In the genomic region with DNA sequence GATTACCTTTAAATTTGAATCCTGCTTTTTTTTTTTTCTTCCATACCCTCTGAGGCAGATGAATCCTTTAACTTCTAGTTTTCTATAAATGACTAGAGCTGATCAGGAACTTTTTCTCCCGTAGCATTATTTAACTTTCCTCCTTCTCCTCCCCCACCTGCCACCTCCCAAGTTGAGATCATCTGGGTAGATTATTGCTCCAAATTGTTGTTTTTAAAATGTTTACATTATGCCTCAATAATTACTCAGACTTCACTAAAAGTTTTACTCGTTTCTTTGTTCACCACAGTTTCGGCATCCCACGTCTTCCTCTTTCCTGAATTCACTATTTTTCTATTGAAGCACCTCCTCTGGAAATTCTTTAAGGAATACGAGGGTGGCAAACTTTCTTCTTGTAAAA, we compare ENCODE assay signal across 29 cellular contexts. TPM values are rescaled to one million over a fixed set of nuclear protein-coding genes. Genes with fewer than 3 reads are reported as not detected.
"Had no signal": no experiment of that assay in that cellular context is flagged by ENCODE, and none has a peak within 500 bp of the region (broad histone marks: within the 10 kb centered on the region; RNA-seq: fewer than 3 reads in every experiment).

No MANE protein-coding gene starts in this region.

- H3K4me2 ChIP-seq: neural progenitor cell had no signal

- H3K9me3 Mint-ChIP-seq: activated naive CD4-positive, alpha-beta T cell treated with anti-CD3 and anti-CD28 coated beads, Interleukin-2, amount 50 U/mL, for 72 hours; natural killer cell; neural progenitor cell had no signal

- H3K27ac ChIP-seq: body of pancreas, gastrocnemius medialis, left lung, lower lobe of right lung, neural progenitor cell, right atrium auricular region, spleen, testis, transverse colon, VCaP had no signal

- H3K4me3 ChIP-seq: body of pancreas, gastrocnemius medialis, left lung, lower lobe of right lung, neural progenitor cell, right atrium auricular region, spleen, testis, transverse colon had no signal

- H3K4me3 Mint-ChIP-seq: natural killer cell, neural progenitor cell had no signal

- H2AFZ ChIP-seq: neural progenitor cell had no signal

- H3K27ac Mint-ChIP-seq: activated naive CD4-positive, alpha-beta T cell treated with anti-CD3 and anti-CD28 coated beads, Interleukin-2, amount 50 U/mL, for 72 hours; natural killer cell; neural progenitor cell had no signal

- H3K9me3 ChIP-seq: body of pancreas, gastrocnemius medialis, left lung, lower lobe of right lung, right atrium auricular region, spleen, testis had no signal

- H3K4me1 ChIP-seq: body of pancreas, gastrocnemius medialis, left lung, lower lobe of right lung, right atrium auricular region, spleen had no signal

- H3K36me3 ChIP-seq: gastrocnemius medialis, left lung, lower lobe of right lung, neural progenitor cell, right atrium auricular region, spleen, transverse colon had no signal

- DNase-seq: activated CD4-positive, alpha-beta T cell treated with anti-CD3 and anti-CD28 coated beads for 4 hours; activated CD4-positive, alpha-beta T cell treated with anti-CD3 and anti-CD28 coated beads, Interleukin-2, amount 50 U/mL, for 48 hours; activated CD8-positive, alpha-beta memory T cell treated with anti-CD3 and anti-CD28 coated beads for 24 hours; activated naive CD4-positive, alpha-beta T cell; anterior cingulate cortex; body of pancreas; cortex of kidney; gastrocnemius medialis; glutamatergic neuron; left lung; lower lobe of right lung; mesendoderm; natural killer cell; occipital lobe; spleen; stimulated activated naive CD8-positive, alpha-beta T cell treated with anti-CD3 and anti-CD28 coated beads, Interleukin-15, Interleukin-2, amounts not matched to agents 100 U/mL and 50 U/mL, for 24 hours; testis; transverse colon had no signal

- H3K36me3 Mint-ChIP-seq: activated naive CD4-positive, alpha-beta T cell treated with anti-CD3 and anti-CD28 coated beads, Interleukin-2, amount 50 U/mL, for 72 hours; natural killer cell; neural progenitor cell had no signal

- H3K9ac ChIP-seq: neural progenitor cell had no signal

- H3K27me3 ChIP-seq: body of pancreas, gastrocnemius medialis, left lung, neural progenitor cell, right atrium auricular region, testis had no signal

- FAIRE-seq: islet of Langerhans, urothelium cell line had no signal

RNA-seq across cellular contexts. Expression of gene SCUBE3, which starts 16.6 kb away (rescaled TPM):
- total RNA-seq: mononuclear cell; T-helper 1 cell treated with Interleukin-12 subunit alpha and Interleukin-12 subunit beta and Interleukin-4 antibody, amounts not matched to agents 30 ng/mL and 1 ng/mL, for 36 hours had no signal

RNA-seq across cellular contexts. Expression of gene TCP11, which starts 56.1 kb away (rescaled TPM):
- total RNA-seq: activated naive CD4-positive, alpha-beta T cell treated with anti-CD3 and anti-CD28 coated beads, Interleukin-2, amount 50 U/mL, for 72 hours; body of pancreas; cardiac septum; chondrocyte; epithelial cell of proximal tubule; lower lobe of right lung; mononuclear cell; natural killer cell; right atrium auricular region; spleen; T-helper 1 cell treated with Interleukin-12 subunit alpha and Interleukin-12 subunit beta and Interleukin-4 antibody, amounts not matched to agents 30 ng/mL and 1 ng/mL, for 36 hours had no signal
